Comparison of ENCODE assay signal across 23 cellular contexts in genomic region chr6:137851669-137852068, GRCh38. TPM values are rescaled to one million over a fixed set of nuclear protein-coding genes. Genes with fewer than 3 reads are reported as not detected.
A peak's percentile ranks its signal among the peaks of the same experiment; 100 is the strongest.
DNase-seq lines count a peak whose midpoint lies in the region; FAIRE-seq and TF ChIP-seq lines count a peak whose summit lies in the region.
"Had no signal": no experiment of that assay in that cellular context is flagged by ENCODE, and none has a peak within 500 bp of the region (broad histone marks: within the 10 kb centered on the region; RNA-seq: fewer than 3 reads in every experiment).

No MANE protein-coding gene starts in this region.

- peak overlapping the region; percentile 55 for H3K9ac ChIP-seq in keratinocyte (ENCODE audit: control insufficient read depth, extremely low read depth, insufficient read depth, low read length)
- H3K9ac ChIP-seq: GM23248 had no signal

- peak; percentile 12 for DNase-seq in DMS53 (lab: John Stamatoyannopoulos, UW)
- DNase-seq in DMS53 treated with DMSO at 0.1 percent for 48 hours (lab: John Stamatoyannopoulos, UW; ENCODE audit: unreplicated experiment): no peak
- DNase-seq in stimulated activated CD4-positive, alpha-beta T cell treated with anti-CD3 and anti-CD28 coated beads, Interleukin-1b, Interleukin-23, amount 100 ng/mL, for 48 hours: peak; percentile 71
- DNase-seq in stimulated activated CD4-positive, alpha-beta T cell treated with anti-CD3 and anti-CD28 coated beads, Interleukin-12 subunit alpha, Interleukin-12 subunit beta, amount 100 ng/mL, for 4 hours: no peak
- DNase-seq in keratinocyte (ENCODE audit: low read depth, low spot score): peak; percentile 95
- no peak for DNase-seq in medulla oblongata (ENCODE audit: extremely low spot score)
- no peak for DNase-seq in T-helper 2 cell
- DNase-seq in adrenal gland: no peak
- DNase-seq: activated effector memory CD4-positive, alpha-beta T cell treated with anti-CD3 and anti-CD28 coated beads, Interleukin-2, amount 50 U/mL, for 16 hours; AML-193; DND-41; effector CD8-positive, alpha-beta T cell; KG1; left cardiac atrium; NCI-H187; NCI-H226; NCI-H82; nephron progenitor cell; stomach; WERI-Rb-1 had no signal

- TF ChIP-seq CTCF in keratinocyte (optimal IDR thresholded peaks at IDR 0.05 in 1 of 3, IDR thresholded peaks at IDR 0.05 in 1 of 3, conservative IDR thresholded peaks at IDR 0.05 in 1 of 3; ENCODE audit: extremely low read depth in 1 of 3, insufficient read depth in 2 of 3, low read length in 3 of 3): no peak
- no peak for TF ChIP-seq CTCF in adrenal gland (IDR thresholded peaks at IDR 0.05)

- H3K79me2 ChIP-seq in keratinocyte (ENCODE audit: control insufficient read depth, insufficient read depth, low read length): no peaks in the 10 kb centered on the region

- H3K27ac ChIP-seq in keratinocyte (ENCODE audit: control insufficient read depth, insufficient read depth, low read length) (peak overlapping the region; percentile 84), adrenal gland (no peak overlapping the region)
- H3K27ac ChIP-seq: 22Rv1, GM23248, stomach, WERI-Rb-1 had no signal

- H3K9me3 ChIP-seq in keratinocyte (ENCODE audit: control insufficient read depth, low read depth, low read length): no peaks in the 10 kb centered on the region
- no peaks in the 10 kb centered on the region for H3K9me3 ChIP-seq in adrenal gland (replicated peaks in 1 of 3)
- H3K9me3 ChIP-seq: stomach had no signal

- H3K9me1 ChIP-seq in keratinocyte (ENCODE audit: control insufficient read depth, extremely low read depth, insufficient read depth, low read length): no peaks in the 10 kb centered on the region

- intact Hi-C loops in adrenal gland (cut with DNase I): no loop called here

- peaks cover 44% of the 10 kb centered on the region for H3K4me1 ChIP-seq in keratinocyte (ENCODE audit: control insufficient read depth, extremely low read depth, insufficient read depth, low read length)
- peaks cover 0 to 10% of the 10 kb centered on the region in 2 donors for H3K4me1 ChIP-seq in adrenal gland (replicated peaks in 1 of 2)

- FAIRE-seq in keratinocyte (lab: Jason Lieb, UNC): peak; percentile 90
- FAIRE-seq: astrocyte had no signal

- dilution Hi-C loops in keratinocyte (cut with MboI; ENCODE audit: extremely low pct_ligation_motif_present, low sequenced_read_pairs): no loop called here

- H4K20me1 ChIP-seq in keratinocyte (ENCODE audit: control insufficient read depth, extremely low read depth, insufficient read depth, low read length): no peaks in the 10 kb centered on the region

- 88 to 98% (median 94%) methylated on average over 3 of the region's 3 CpGs for WGBS in adrenal gland, 4 donors

- no peak overlapping the region for H3K4me3 ChIP-seq in keratinocyte (ENCODE audit: control insufficient read depth in 2 of 3, extremely low read depth in 1 of 3, insufficient read depth in 2 of 3, low read depth in 1 of 3, low read length in 3 of 3)
- no peak overlapping the region for H3K4me3 ChIP-seq in adrenal gland
- H3K4me3 ChIP-seq: GM23248, stomach had no signal

- no peak for TF ChIP-seq POLR2A in adrenal gland (IDR thresholded peaks at IDR 0.05)

- peak overlapping the region; percentile 7 for H3K4me2 ChIP-seq in keratinocyte (ENCODE audit: control insufficient read depth, extremely low read depth, insufficient read depth, low read depth, low read length)

- H3K27me3 ChIP-seq in keratinocyte (ENCODE audit: control insufficient read depth, extremely low read depth, insufficient read depth, low read length): no peaks in the 10 kb centered on the region
- no peaks in the 10 kb centered on the region for H3K27me3 ChIP-seq in adrenal gland
- H3K27me3 ChIP-seq: stomach had no signal

- no peak overlapping the region for H2AFZ ChIP-seq in keratinocyte (ENCODE audit: control insufficient read depth, low read length)
- H2AFZ ChIP-seq: GM23248 had no signal

- H3K36me3 ChIP-seq in keratinocyte (ENCODE audit: control insufficient read depth in 2 of 2, extremely low read depth in 1 of 2, insufficient read depth in 2 of 2, low read length in 2 of 2) (no peaks in the 10 kb centered on the region), adrenal gland (replicated peaks in 1 of 2) (no peaks in the 10 kb centered on the region)
- H3K36me3 ChIP-seq: stomach, WERI-Rb-1 had no signal

RNA-seq across cellular contexts. Expression of gene TNFAIP3, which starts 15.4 kb away (rescaled TPM):
- polyA plus RNA-seq in keratinocyte (73.3 to 141 TPM (median 109 TPM) in 3 replicates), adrenal gland (10 to 100 TPM; 10.5 to 15.5 (median 13.9) TPM)
- polyA plus RNA-seq in keratinocyte (2011; ENCODE audit: low read depth): 142 TPM
- polyA plus RNA-seq in keratinocyte (2011; cell fraction: cytosol; rRNA removed): 44.6 and 69.6 TPM in 2 replicates
- 452 and 544 TPM in 2 replicates for polyA plus RNA-seq in keratinocyte (2011; cell fraction: nucleus; rRNA removed)
- 40.8 and 90.7 TPM in 2 replicates for polyA plus RNA-seq in keratinocyte (2012; ENCODE audit: low replicate concordance)
- polyA minus RNA-seq in keratinocyte: 81.8 to 113 TPM (median 110 TPM) in 3 replicates
- polyA minus RNA-seq in keratinocyte (2011; cell fraction: cytosol; rRNA and poly(A)+ RNA removed): 42.4 TPM
- polyA minus RNA-seq in keratinocyte (2011; cell fraction: nucleus; rRNA and poly(A)+ RNA removed): 149 and 322 TPM in 2 replicates
- total RNA-seq in adrenal gland: 10 to 100 TPM in 7 of 8 donors, 1 to 10 TPM in 1; 5.0 to 29.7 (median 17.6) TPM

Comparison
In these comparisons a context has a peak if more than half of its experiments do, and no peak if none do; other contexts are left out.
1. DNase-seq: peak in DMS53 (single experiment), stimulated activated CD4-positive, alpha-beta T cell treated with anti-CD3 and anti-CD28 coated beads, Interleukin-1b, Interleukin-23, amount 100 ng/mL, for 48 hours (single experiment) and keratinocyte (single experiment); none in DMS53 treated with DMSO at 0.1 percent for 48 hours (single experiment), stimulated activated CD4-positive, alpha-beta T cell treated with anti-CD3 and anti-CD28 coated beads, Interleukin-12 subunit alpha, Interleukin-12 subunit beta, amount 100 ng/mL, for 4 hours (single experiment), medulla oblongata (single experiment), T-helper 2 cell (0 of 5) and adrenal gland (0 of 7).